Comparison of ENCODE assay signal across 8 cellular contexts in the genomic region with DNA sequence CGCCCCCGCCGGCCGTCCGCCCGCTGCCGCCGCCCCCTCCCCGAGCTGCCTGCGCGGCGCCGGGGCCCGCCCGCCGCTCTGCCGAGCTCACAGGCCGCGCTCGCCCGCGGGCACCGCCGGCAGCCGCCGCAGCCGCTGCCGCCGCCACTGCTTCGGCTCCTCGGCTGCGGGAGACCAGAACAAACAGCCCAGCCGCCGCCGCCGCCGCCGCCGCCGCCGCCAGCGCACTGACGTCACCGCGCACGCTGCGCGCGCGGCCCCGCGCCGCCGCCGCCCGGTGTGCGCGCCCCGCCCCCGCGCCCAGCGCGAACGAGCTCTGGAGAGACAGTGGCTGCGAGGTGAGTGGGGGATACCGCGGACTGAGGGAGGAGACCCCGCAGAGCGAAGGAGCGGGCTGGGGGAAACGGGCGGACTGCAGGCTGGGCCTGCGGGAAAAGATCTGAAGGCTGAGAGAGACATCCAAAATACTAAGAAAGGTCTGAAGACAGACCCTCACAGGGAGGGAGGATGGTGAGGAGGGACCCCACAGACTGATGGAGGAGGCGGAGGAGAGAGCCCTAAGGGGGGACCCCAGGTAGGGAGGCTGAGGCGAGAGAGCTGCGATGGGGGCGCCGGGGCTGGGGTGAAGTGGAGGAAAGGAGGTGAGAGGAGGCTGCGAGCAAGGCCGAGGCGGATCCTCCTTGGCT. TPM values are rescaled to one million over a fixed set of nuclear protein-coding genes. Genes with fewer than 3 reads are reported as not detected.
DNase-seq lines count a peak whose midpoint lies in the region; ATAC-seq and TF ChIP-seq lines count a peak whose summit lies in the region.

A gene (minus strand): TSS at position 229 of the 686 bp plus-strand sequence. CDS start 59,440 bp downstream, outside the sequence.

- H3K9me2 ChIP-seq in SU-DHL-6 (replicated peaks; ENCODE audit: insufficient read depth, low read length) = no peaks in the 10 kb centered on the region

- H3F3A ChIP-seq in SU-DHL-6 (ENCODE audit: insufficient read depth) = peaks cover 19% of the 10 kb centered on the region

- TF ChIP-seq CTCF in SU-DHL-6 (IDR thresholded peaks at IDR 0.05; ENCODE audit: insufficient read depth, low read length, poor library complexity, severe bottlenecking) (no peak), heart left ventricle (IDR thresholded peaks at IDR 0.05) (no peak), type B pancreatic cell (conservative IDR thresholded peaks at IDR 0.05) (no peak)

- peak; percentile 69 to 82 (median 78) for DNase-seq in CD4-positive, alpha-beta memory T cell
- peak; percentile 33 for DNase-seq in Jurkat, Clone E6-1 (ENCODE audit: low read depth, low spot score)
- peak; percentile 92 for DNase-seq in activated naive CD8-positive, alpha-beta T cell treated with anti-CD3 and anti-CD28 coated beads, Interleukin-2, amount 10 ng/mL, durations not matched to agents 7 days and 5 days
- peak; percentile 74 to 88 (median 84) for DNase-seq in heart left ventricle
- peak; percentile 50 to 95 (median 68) for DNase-seq in posterior cingulate gyrus
- peak; percentile 88 for DNase-seq in type B pancreatic cell (ENCODE audit: extremely low spot score, unreplicated experiment)

- H3K27ac ChIP-seq in CD4-positive, alpha-beta memory T cell (ENCODE audit: low read depth, low read length) = peak within 1 kb of the TSS; percentile 90
- H3K27ac ChIP-seq in SU-DHL-6 (ENCODE audit: low read depth, low read length) (peak within 1 kb of the TSS; percentile 94), heart left ventricle (peak within 1 kb of the TSS; percentile 84 to 97 (median 92))

- peak within 1 kb of the TSS; percentile 85 for H3K9ac ChIP-seq in SU-DHL-6 (ENCODE audit: low read length)

- ATAC-seq in GM19467 (IDR thresholded peaks at IDR 0.05; ENCODE audit: unreplicated experiment) (peak; percentile 41), heart left ventricle (peak; percentile 22 to 84 (median 80))
- peak; percentile 61 for ATAC-seq in activated naive CD8-positive, alpha-beta T cell treated with anti-CD3 and anti-CD28 coated beads, Interleukin-2, amount 10 ng/mL, durations not matched to agents 7 days and 5 days (ENCODE audit: low read depth)

- no peaks in the 10 kb centered on the region for H3K27me3 Mint-ChIP-seq in CD4-positive, alpha-beta memory T cell
- no peaks in the 10 kb centered on the region for H3K27me3 Mint-ChIP-seq in activated naive CD8-positive, alpha-beta T cell treated with anti-CD3 and anti-CD28 coated beads, Interleukin-2, amount 10 ng/mL, durations not matched to agents 7 days and 5 days
- no peaks in the 10 kb centered on the region for H3K27me3 Mint-ChIP-seq in type B pancreatic cell

- peaks cover 0 to 11% of the 10 kb centered on the region in 2 donors for H3K36me3 Mint-ChIP-seq in CD4-positive, alpha-beta memory T cell
- H3K36me3 Mint-ChIP-seq in activated naive CD8-positive, alpha-beta T cell treated with anti-CD3 and anti-CD28 coated beads, Interleukin-2, amount 10 ng/mL, durations not matched to agents 7 days and 5 days = peaks cover 18% of the 10 kb centered on the region
- peaks cover 10% of the 10 kb centered on the region for H3K36me3 Mint-ChIP-seq in type B pancreatic cell

- H3K4me2 ChIP-seq in SU-DHL-6 (ENCODE audit: low read depth, low read length, poor library complexity, severe bottlenecking) = peak within 1 kb of the TSS; percentile 99

- no peaks in the 10 kb centered on the region for H3K27me3 ChIP-seq in CD4-positive, alpha-beta memory T cell (ENCODE audit: insufficient read depth, low read length)
- H3K27me3 ChIP-seq in SU-DHL-6 (ENCODE audit: low read length) (no peaks in the 10 kb centered on the region), heart left ventricle (no peaks in the 10 kb centered on the region)

- H3K27ac Mint-ChIP-seq in CD4-positive, alpha-beta memory T cell = peak within 1 kb of the TSS; percentile 91 to 99 (median 96)
- H3K27ac Mint-ChIP-seq in activated naive CD8-positive, alpha-beta T cell treated with anti-CD3 and anti-CD28 coated beads, Interleukin-2, amount 10 ng/mL, durations not matched to agents 7 days and 5 days = peak within 1 kb of the TSS; percentile 95
- peak within 1 kb of the TSS; percentile 97 for H3K27ac Mint-ChIP-seq in type B pancreatic cell

- peaks cover 46% of the 10 kb centered on the region for H3K4me1 ChIP-seq in CD4-positive, alpha-beta memory T cell (ENCODE audit: insufficient read depth, low read length)
- peaks cover 6 to 67% (median 54%) of the 10 kb centered on the region in 12 donors for H3K4me1 ChIP-seq in heart left ventricle

- peaks cover 25 to 55% (median 39%) of the 10 kb centered on the region in 4 donors for H3K4me1 Mint-ChIP-seq in CD4-positive, alpha-beta memory T cell
- H3K4me1 Mint-ChIP-seq in activated naive CD8-positive, alpha-beta T cell treated with anti-CD3 and anti-CD28 coated beads, Interleukin-2, amount 10 ng/mL, durations not matched to agents 7 days and 5 days = peaks cover 35% of the 10 kb centered on the region
- H3K4me1 Mint-ChIP-seq in type B pancreatic cell (ENCODE audit: unreplicated experiment) = peaks cover 32% of the 10 kb centered on the region

- POLR2A ChIA-PET in CD4-positive, alpha-beta memory T cell (lab: Charles Lee; ENCODE audit: partially characterized antibody) = interaction anchor here (0.5 to 6.4 kb wide), 16 partner anchors 11 to 223 kb away, joined by 3 to 58 read pairs (median 3); a partner anchor contains a TSS
- POLR2A ChIA-PET in activated naive CD8-positive, alpha-beta T cell treated with anti-CD3 and anti-CD28 coated beads, Interleukin-2, amount 10 ng/mL, durations not matched to agents 7 days and 5 days (lab: Charles Lee) = interaction anchor here (0.6 to 3.0 kb wide), 12 partner anchors 14 to 814 kb away, joined by 3 to 27 read pairs (median 4); a partner anchor contains a TSS

- no peaks in the 10 kb centered on the region for H3K9me3 Mint-ChIP-seq in CD4-positive, alpha-beta memory T cell
- H3K9me3 Mint-ChIP-seq in activated naive CD8-positive, alpha-beta T cell treated with anti-CD3 and anti-CD28 coated beads, Interleukin-2, amount 10 ng/mL, durations not matched to agents 7 days and 5 days = no peaks in the 10 kb centered on the region
- H3K9me3 Mint-ChIP-seq in type B pancreatic cell = no peaks in the 10 kb centered on the region

- intact Hi-C loops in CD4-positive, alpha-beta memory T cell (cut with micrococcal nuclease) = loop anchor here (5.0 kb wide), 1 partner anchor 40 kb away; no protein-coding TSS in a partner anchor
- intact Hi-C loops in heart left ventricle (cut with DNase I) = loop anchor here in 8 of 10 donors (5.0 to 10.0 kb wide), 7 partner anchors 35 to 120 kb away; a partner anchor contains a TSS
- intact Hi-C loops in posterior cingulate gyrus (cut with DNase I) = loop anchor here (5.0 kb wide), 2 partner anchors 50 to 65 kb away; no protein-coding TSS in a partner anchor

- H3K79me2 ChIP-seq in SU-DHL-6 (ENCODE audit: insufficient read depth, low read length) = peaks cover 56% of the 10 kb centered on the region

- H2AFZ ChIP-seq in SU-DHL-6 (ENCODE audit: low read depth, low read length, severe bottlenecking) = no peak within 1 kb of the TSS

- peak within 1 kb of the TSS; percentile 94 to 97 (median 95) for H3K4me3 Mint-ChIP-seq in CD4-positive, alpha-beta memory T cell
- peak within 1 kb of the TSS; percentile 94 for H3K4me3 Mint-ChIP-seq in activated naive CD8-positive, alpha-beta T cell treated with anti-CD3 and anti-CD28 coated beads, Interleukin-2, amount 10 ng/mL, durations not matched to agents 7 days and 5 days
- H3K4me3 Mint-ChIP-seq in type B pancreatic cell = peak within 1 kb of the TSS; percentile 99

- peaks cover 32% of the 10 kb centered on the region for H4K20me1 ChIP-seq in SU-DHL-6 (ENCODE audit: low read depth, low read length)

- CTCF ChIA-PET in CD4-positive, alpha-beta memory T cell (lab: Charles Lee; ENCODE audit: partially characterized antibody) = interaction anchor here (0.6 to 2.6 kb wide), 2 partner anchors 47 to 236 kb away, joined by 5 to 7 read pairs; a partner anchor contains a TSS

- peak within 1 kb of the TSS; percentile 84 to 87 for H3K4me3 ChIP-seq in CD4-positive, alpha-beta memory T cell (ENCODE audit: low read length in 2 of 2)
- H3K4me3 ChIP-seq in Jurkat, Clone E6-1 (ENCODE audit: low read length) = peak within 1 kb of the TSS; percentile 94
- H3K4me3 ChIP-seq in SU-DHL-6 (ENCODE audit: insufficient read depth, low read length, poor library complexity, severe bottlenecking) (peak within 1 kb of the TSS; percentile 93), heart left ventricle (peak within 1 kb of the TSS; percentile 73 to 99 (median 96))

- WGBS in heart left ventricle, 4 donors = 2 to 5% (median 3%) methylated on average over 32 to 81 of the region's 81 CpGs

- H3K36me3 ChIP-seq in CD4-positive, alpha-beta memory T cell (ENCODE audit: insufficient read depth, low read length) = no peaks in the 10 kb centered on the region
- H3K36me3 ChIP-seq in SU-DHL-6 (ENCODE audit: low read length) (no peaks in the 10 kb centered on the region), heart left ventricle (peaks cover 0 to 3% (median 0%) of the 10 kb centered on the region in 9 donors)

- no peak for TF ChIP-seq POLR2A in heart left ventricle (IDR thresholded peaks at IDR 0.05)

- no peaks in the 10 kb centered on the region for H3K9me3 ChIP-seq in CD4-positive, alpha-beta memory T cell (ENCODE audit: control insufficient read depth in 1 of 2, low read length in 2 of 2)
- H3K9me3 ChIP-seq in SU-DHL-6 (ENCODE audit: insufficient read depth, low read length) = no peaks in the 10 kb centered on the region
- H3K9me3 ChIP-seq in heart left ventricle = no peaks in the 10 kb centered on the region

RNA-seq across cellular contexts. Expression of the gene that starts here (rescaled TPM):
- total RNA-seq in CD4-positive, alpha-beta memory T cell = 100 to 1,000 TPM; 149 to 152 TPM
- polyA plus RNA-seq in CD4-positive, alpha-beta memory T cell = 10 to 100 TPM in 1 of 2 donors, 1 to 10 TPM in 1; 4.2 to 48.2 TPM
- 27.8 TPM for polyA plus RNA-seq in Jurkat, Clone E6-1 (2012; ENCODE audit: insufficient read depth, insufficient read length)
- total RNA-seq in activated naive CD8-positive, alpha-beta T cell treated with anti-CD3 and anti-CD28 coated beads, Interleukin-2, amount 10 ng/mL, durations not matched to agents 7 days and 5 days = 100 to 1,000 TPM; 132 to 134 TPM
- total RNA-seq in heart left ventricle (10 to 100 TPM; 31.4 to 78.9 (median 61.8) TPM), type B pancreatic cell (ENCODE audit: low replicate concordance) (108 and 123 TPM in 2 replicates)
- polyA plus RNA-seq in heart left ventricle = 10 to 100 TPM; 31.1 to 76.9 TPM

Comparison
In these comparisons a context has a peak if more than half of its experiments do, and no peak if none do; other contexts are left out.
1. Peak in every context shown above with its lines: DNase-seq, ATAC-seq, H3K4me3 ChIP-seq and H3K27ac ChIP-seq.
2. DNase-seq: peak in every context shown above with its lines; median percentile 92 in activated naive CD8-positive, alpha-beta T cell treated with anti-CD3 and anti-CD28 coated beads, Interleukin-2, amount 10 ng/mL, durations not matched to agents 7 days and 5 days; 88 in type B pancreatic cell; 84 in heart left ventricle; 78 in CD4-positive, alpha-beta memory T cell; 68 in posterior cingulate gyrus; 33 in Jurkat, Clone E6-1.